Comparison of ENCODE assay signal across 8 cellular contexts in genomic region chr1:209784276-209785169, GRCh38. TPM values are rescaled to one million over a fixed set of nuclear protein-coding genes. Genes with fewer than 3 reads are reported as not detected.
DNase-seq lines count a peak whose midpoint lies in the region; ATAC-seq and TF ChIP-seq lines count a peak whose summit lies in the region.

C1orf74 (minus strand) TSS chr1:209784559; CDS start chr1:209783634, 925 bp downstream.

- intact Hi-C loops in testis (cut with DNase I; ENCODE audit: low total_unique reads), result no loop called here

- peaks cover 42% of the 10 kb centered on the region for H3K4me1 Mint-ChIP-seq in activated naive CD8-positive, alpha-beta T cell treated with anti-CD3 and anti-CD28 coated beads for 36 hours
- peaks cover 11% of the 10 kb centered on the region for H3K4me1 Mint-ChIP-seq in glutamatergic neuron (ENCODE audit: low read depth, unreplicated experiment)

- H3K4me3 ChIP-seq in testis, result peak within 1 kb of the TSS; percentile 70 to 81

- H3K27ac ChIP-seq in testis, result peak within 1 kb of the TSS; percentile 78

- ATAC-seq in HG02642 (IDR thresholded peaks at IDR 0.05; ENCODE audit: poor library complexity, unreplicated experiment) (peak; percentile 99), omental fat pad (ENCODE audit: low FRiP score) (peak; percentile 98)

- peaks cover 38% of the 10 kb centered on the region for H3K36me3 Mint-ChIP-seq in activated naive CD8-positive, alpha-beta T cell treated with anti-CD3 and anti-CD28 coated beads for 36 hours
- no peaks in the 10 kb centered on the region for H3K36me3 Mint-ChIP-seq in glutamatergic neuron (ENCODE audit: unreplicated experiment)

- peak within 1 kb of the TSS; percentile 94 for H3K27ac Mint-ChIP-seq in activated naive CD8-positive, alpha-beta T cell treated with anti-CD3 and anti-CD28 coated beads for 36 hours
- peak within 1 kb of the TSS; percentile 86 for H3K27ac Mint-ChIP-seq in glutamatergic neuron (ENCODE audit: unreplicated experiment)

- no peaks in the 10 kb centered on the region for H3K27me3 ChIP-seq in testis

- no peaks in the 10 kb centered on the region for H3K9me3 ChIP-seq in testis

- peak within 1 kb of the TSS; percentile 87 for H3K4me3 Mint-ChIP-seq in activated naive CD8-positive, alpha-beta T cell treated with anti-CD3 and anti-CD28 coated beads for 36 hours
- H3K4me3 Mint-ChIP-seq in glutamatergic neuron (ENCODE audit: unreplicated experiment), result peak within 1 kb of the TSS; percentile 96

- H3K4me1 ChIP-seq in testis, result peaks cover 14% of the 10 kb centered on the region

- TF ChIP-seq CTCF in glutamatergic neuron (IDR thresholded peaks at IDR 0.05; ENCODE audit: partially characterized antibody, unreplicated experiment) (no peak), omental fat pad (IDR thresholded peaks at IDR 0.05) (no peak), testis (IDR thresholded peaks at IDR 0.05) (peak in 1 of 3 experiments; percentile 41)

- no peaks in the 10 kb centered on the region for H3K36me3 ChIP-seq in testis (ENCODE audit: low read depth, missing control alignments)

- WGBS in testis, 2 donors, result 2 to 7% methylated on average over 18 to 47 of the region's 47 CpGs

- H3K9me3 Mint-ChIP-seq in activated naive CD8-positive, alpha-beta T cell treated with anti-CD3 and anti-CD28 coated beads for 36 hours, result peaks cover 2% of the 10 kb centered on the region
- H3K9me3 Mint-ChIP-seq in glutamatergic neuron (ENCODE audit: unreplicated experiment), result peaks cover 8% of the 10 kb centered on the region

- peaks cover 4% of the 10 kb centered on the region for H3K27me3 Mint-ChIP-seq in activated naive CD8-positive, alpha-beta T cell treated with anti-CD3 and anti-CD28 coated beads for 36 hours
- peaks cover 11% of the 10 kb centered on the region for H3K27me3 Mint-ChIP-seq in glutamatergic neuron (ENCODE audit: unreplicated experiment)

- TF ChIP-seq POLR2A in GM10847 (IDR thresholded peaks at IDR 0.05; ENCODE audit: extremely low read depth, insufficient read length), result peak; percentile 93
- TF ChIP-seq POLR2A in testis (IDR thresholded peaks at IDR 0.05), result peak; percentile 54

- peak; percentile 99 for DNase-seq in NCI-H1105 (lab: John Stamatoyannopoulos, UW)
- peak; percentile 99 for DNase-seq in SKM-1 (lab: John Stamatoyannopoulos, UW; ENCODE audit: unreplicated experiment)
- DNase-seq in activated naive CD8-positive, alpha-beta T cell treated with anti-CD3 and anti-CD28 coated beads for 36 hours, result peak; percentile 100
- DNase-seq in glutamatergic neuron, result peak; percentile 100
- peak; percentile 99 for DNase-seq in omental fat pad (ENCODE audit: low spot score)
- DNase-seq in testis, result peak; percentile 99

RNA-seq across cellular contexts. Expression of gene C1orf74, which starts in this region (rescaled TPM):
- total RNA-seq in activated naive CD8-positive, alpha-beta T cell treated with anti-CD3 and anti-CD28 coated beads for 36 hours, result 1 to 10 TPM; 1.5 to 1.7 TPM
- total RNA-seq in glutamatergic neuron (ENCODE audit: unreplicated experiment), result 2.3 TPM
- total RNA-seq in omental fat pad, result 1 to 10 TPM in 2 of 4 donors, under 1 TPM in 2; 0.37 to 1.9 (median 1.0) TPM
- total RNA-seq in testis, result 1 to 10 TPM; 5.0 to 5.2 TPM
- 2.6 TPM for polyA plus RNA-seq in testis (ENCODE audit: insufficient read depth, low read depth, low replicate concordance)

Comparison
In these comparisons a context has a peak if more than half of its experiments do, and no peak if none do; other contexts are left out.
1. Peak in every context shown above with its lines: DNase-seq, ATAC-seq, H3K4me3 ChIP-seq and H3K27ac ChIP-seq.